In the genomic region with DNA sequence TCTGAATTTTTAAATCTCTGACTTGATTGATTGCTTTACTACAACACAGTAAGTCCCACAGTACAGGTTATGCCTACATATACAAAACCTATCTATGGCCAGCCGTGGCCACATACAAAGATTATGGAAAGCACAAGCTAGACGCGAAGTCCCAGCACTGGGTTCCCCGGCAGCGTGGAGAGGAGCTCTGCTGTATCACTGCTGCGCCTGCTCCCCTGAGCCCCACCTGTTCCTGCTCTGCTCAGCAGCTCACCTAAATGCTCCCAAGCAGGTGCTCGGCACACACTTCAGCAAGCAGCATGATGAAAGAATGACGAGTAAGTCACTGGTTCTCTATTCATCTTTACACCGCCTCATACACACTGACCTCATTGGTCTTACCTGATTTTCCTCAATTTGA, we compare ENCODE assay signal across 1 cellular context.
TF ChIP-seq lines count a peak whose summit lies in the region.

No MANE protein-coding gene starts in this region.

TF ChIP-seq in GM23338, 12 proteins besides CTCF, POLR2A, EP300 and RAD21 (continued from another document):
- TF ChIP-seq, protein P1, sequence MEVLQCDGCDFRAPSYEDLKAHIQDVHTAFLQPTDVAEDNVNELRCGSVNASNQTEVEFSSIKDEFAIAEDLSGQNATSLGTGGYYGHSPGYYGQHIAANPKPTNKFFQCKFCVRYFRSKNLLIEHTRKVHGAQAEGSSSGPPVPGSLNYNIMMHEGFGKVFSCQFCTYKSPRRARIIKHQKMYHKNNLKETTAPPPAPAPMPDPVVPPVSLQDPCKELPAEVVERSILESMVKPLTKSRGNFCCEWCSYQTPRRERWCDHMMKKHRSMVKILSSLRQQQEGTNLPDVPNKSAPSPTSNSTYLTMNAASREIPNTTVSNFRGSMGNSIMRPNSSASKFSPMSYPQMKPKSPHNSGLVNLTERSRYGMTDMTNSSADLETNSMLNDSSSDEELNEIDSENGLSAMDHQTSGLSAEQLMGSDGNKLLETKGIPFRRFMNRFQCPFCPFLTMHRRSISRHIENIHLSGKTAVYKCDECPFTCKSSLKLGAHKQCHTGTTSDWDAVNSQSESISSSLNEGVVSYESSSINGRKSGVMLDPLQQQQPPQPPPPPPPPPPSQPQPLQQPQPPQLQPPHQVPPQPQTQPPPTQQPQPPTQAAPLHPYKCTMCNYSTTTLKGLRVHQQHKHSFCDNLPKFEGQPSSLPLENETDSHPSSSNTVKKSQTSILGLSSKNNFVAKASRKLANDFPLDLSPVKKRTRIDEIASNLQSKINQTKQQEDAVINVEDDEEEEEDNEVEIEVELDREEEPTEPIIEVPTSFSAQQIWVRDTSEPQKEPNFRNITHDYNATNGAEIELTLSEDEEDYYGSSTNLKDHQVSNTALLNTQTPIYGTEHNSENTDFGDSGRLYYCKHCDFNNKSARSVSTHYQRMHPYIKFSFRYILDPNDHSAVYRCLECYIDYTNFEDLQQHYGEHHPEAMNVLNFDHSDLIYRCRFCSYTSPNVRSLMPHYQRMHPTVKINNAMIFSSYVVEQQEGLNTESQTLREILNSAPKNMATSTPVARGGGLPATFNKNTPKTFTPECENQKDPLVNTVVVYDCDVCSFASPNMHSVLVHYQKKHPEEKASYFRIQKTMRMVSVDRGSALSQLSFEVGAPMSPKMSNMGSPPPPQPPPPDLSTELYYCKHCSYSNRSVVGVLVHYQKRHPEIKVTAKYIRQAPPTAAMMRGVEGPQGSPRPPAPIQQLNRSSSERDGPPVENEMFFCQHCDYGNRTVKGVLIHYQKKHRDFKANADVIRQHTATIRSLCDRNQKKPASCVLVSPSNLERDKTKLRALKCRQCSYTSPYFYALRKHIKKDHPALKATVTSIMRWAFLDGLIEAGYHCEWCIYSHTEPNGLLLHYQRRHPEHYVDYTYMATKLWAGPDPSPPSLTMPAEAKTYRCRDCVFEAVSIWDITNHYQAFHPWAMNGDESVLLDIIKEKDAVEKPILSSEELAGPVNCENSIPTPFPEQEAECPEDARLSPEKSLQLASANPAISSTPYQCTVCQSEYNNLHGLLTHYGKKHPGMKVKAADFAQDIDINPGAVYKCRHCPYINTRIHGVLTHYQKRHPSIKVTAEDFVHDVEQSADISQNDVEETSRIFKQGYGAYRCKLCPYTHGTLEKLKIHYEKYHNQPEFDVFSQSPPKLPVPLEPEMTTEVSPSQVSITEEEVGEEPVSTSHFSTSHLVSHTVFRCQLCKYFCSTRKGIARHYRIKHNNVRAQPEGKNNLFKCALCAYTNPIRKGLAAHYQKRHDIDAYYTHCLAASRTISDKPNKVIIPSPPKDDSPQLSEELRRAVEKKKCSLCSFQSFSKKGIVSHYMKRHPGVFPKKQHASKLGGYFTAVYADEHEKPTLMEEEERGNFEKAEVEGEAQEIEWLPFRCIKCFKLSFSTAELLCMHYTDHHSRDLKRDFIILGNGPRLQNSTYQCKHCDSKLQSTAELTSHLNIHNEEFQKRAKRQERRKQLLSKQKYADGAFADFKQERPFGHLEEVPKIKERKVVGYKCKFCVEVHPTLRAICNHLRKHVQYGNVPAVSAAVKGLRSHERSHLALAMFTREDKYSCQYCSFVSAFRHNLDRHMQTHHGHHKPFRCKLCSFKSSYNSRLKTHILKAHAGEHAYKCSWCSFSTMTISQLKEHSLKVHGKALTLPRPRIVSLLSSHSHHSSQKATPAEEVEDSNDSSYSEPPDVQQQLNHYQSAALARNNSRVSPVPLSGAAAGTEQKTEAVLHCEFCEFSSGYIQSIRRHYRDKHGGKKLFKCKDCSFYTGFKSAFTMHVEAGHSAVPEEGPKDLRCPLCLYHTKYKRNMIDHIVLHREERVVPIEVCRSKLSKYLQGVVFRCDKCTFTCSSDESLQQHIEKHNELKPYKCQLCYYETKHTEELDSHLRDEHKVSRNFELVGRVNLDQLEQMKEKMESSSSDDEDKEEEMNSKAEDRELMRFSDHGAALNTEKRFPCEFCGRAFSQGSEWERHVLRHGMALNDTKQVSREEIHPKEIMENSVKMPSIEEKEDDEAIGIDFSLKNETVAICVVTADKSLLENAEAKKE (CRISPR knock-in tag; IDR thresholded peaks at IDR 0.05): no peak
- TF ChIP-seq, protein P2, sequence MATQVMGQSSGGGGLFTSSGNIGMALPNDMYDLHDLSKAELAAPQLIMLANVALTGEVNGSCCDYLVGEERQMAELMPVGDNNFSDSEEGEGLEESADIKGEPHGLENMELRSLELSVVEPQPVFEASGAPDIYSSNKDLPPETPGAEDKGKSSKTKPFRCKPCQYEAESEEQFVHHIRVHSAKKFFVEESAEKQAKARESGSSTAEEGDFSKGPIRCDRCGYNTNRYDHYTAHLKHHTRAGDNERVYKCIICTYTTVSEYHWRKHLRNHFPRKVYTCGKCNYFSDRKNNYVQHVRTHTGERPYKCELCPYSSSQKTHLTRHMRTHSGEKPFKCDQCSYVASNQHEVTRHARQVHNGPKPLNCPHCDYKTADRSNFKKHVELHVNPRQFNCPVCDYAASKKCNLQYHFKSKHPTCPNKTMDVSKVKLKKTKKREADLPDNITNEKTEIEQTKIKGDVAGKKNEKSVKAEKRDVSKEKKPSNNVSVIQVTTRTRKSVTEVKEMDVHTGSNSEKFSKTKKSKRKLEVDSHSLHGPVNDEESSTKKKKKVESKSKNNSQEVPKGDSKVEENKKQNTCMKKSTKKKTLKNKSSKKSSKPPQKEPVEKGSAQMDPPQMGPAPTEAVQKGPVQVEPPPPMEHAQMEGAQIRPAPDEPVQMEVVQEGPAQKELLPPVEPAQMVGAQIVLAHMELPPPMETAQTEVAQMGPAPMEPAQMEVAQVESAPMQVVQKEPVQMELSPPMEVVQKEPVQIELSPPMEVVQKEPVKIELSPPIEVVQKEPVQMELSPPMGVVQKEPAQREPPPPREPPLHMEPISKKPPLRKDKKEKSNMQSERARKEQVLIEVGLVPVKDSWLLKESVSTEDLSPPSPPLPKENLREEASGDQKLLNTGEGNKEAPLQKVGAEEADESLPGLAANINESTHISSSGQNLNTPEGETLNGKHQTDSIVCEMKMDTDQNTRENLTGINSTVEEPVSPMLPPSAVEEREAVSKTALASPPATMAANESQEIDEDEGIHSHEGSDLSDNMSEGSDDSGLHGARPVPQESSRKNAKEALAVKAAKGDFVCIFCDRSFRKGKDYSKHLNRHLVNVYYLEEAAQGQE (IDR thresholded peaks at IDR 0.05; ENCODE audit: unreplicated experiment): no peak
- TF ChIP-seq JUNB (IDR thresholded peaks at IDR 0.05; ENCODE audit: unreplicated experiment) (no peak), NANOG (IDR thresholded peaks at IDR 0.05; ENCODE audit: borderline replicate concordance) (no peak)
- TF ChIP-seq, protein P3, sequence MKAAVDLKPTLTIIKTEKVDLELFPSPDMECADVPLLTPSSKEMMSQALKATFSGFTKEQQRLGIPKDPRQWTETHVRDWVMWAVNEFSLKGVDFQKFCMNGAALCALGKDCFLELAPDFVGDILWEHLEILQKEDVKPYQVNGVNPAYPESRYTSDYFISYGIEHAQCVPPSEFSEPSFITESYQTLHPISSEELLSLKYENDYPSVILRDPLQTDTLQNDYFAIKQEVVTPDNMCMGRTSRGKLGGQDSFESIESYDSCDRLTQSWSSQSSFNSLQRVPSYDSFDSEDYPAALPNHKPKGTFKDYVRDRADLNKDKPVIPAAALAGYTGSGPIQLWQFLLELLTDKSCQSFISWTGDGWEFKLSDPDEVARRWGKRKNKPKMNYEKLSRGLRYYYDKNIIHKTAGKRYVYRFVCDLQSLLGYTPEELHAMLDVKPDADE (IDR thresholded peaks at IDR 0.05): no peak
TF ChIP-seq in GM23338: peak in this region for 0.
